In genomic region chr17:59121901-59122480, GRCh38 we compare ENCODE assay signal across 27 cellular contexts. TPM values are rescaled to one million over a fixed set of nuclear protein-coding genes. Genes with fewer than 3 reads are reported as not detected.
DNase-seq lines count a peak whose midpoint lies in the region; ATAC-seq, FAIRE-seq and TF ChIP-seq lines count a peak whose summit lies in the region.
"Had no signal": no experiment of that assay in that cellular context is flagged by ENCODE, and none has a peak within 500 bp of the region (broad histone marks: within the 10 kb centered on the region; RNA-seq: fewer than 3 reads in every experiment).

No MANE protein-coding gene starts in this region.

- H3K27me3 ChIP-seq in BLaER1 treated with 17β-estradiol and CSF1 and Interleukin-3, amounts not matched to agents 10 nM and 100 nM: no peaks in the 10 kb centered on the region
- H3K27me3 ChIP-seq in bronchial epithelial cell (ENCODE audit: control insufficient read depth, insufficient read depth, low read length): no peaks in the 10 kb centered on the region
- H3K27me3 ChIP-seq in mesenchymal stem cell (ENCODE audit: control insufficient read depth in 1 of 2, insufficient read depth in 1 of 2, low read length in 2 of 2): no peaks in the 10 kb centered on the region
- no peaks in the 10 kb centered on the region for H3K27me3 ChIP-seq in gastroesophageal sphincter
- H3K27me3 ChIP-seq: BE2C, esophagus muscularis mucosa, hepatocyte, left lung had no signal

- no peak overlapping the region for H3K18ac ChIP-seq in mesenchymal stem cell (ENCODE audit: low read depth in 1 of 2, low read length in 2 of 2)

- H4K20me1 ChIP-seq in BLaER1 treated with 17β-estradiol and CSF1 and Interleukin-3, amounts not matched to agents 10 nM and 100 nM: no peaks in the 10 kb centered on the region; a peak in 2 of 22 replicates

- H4K8ac ChIP-seq in mesenchymal stem cell (ENCODE audit: low read length): no peak overlapping the region

- no peak overlapping the region for H3K4me3 ChIP-seq in BLaER1 treated with 17β-estradiol and CSF1 and Interleukin-3, amounts not matched to agents 10 nM and 100 nM
- H3K4me3 ChIP-seq in bronchial epithelial cell (ENCODE audit: low read depth, low read length) (no peak overlapping the region), mesenchymal stem cell (ENCODE audit: insufficient read depth in 1 of 2, low read depth in 1 of 2, low read length in 2 of 2) (no peak overlapping the region), gastroesophageal sphincter (no peak overlapping the region)
- H3K4me3 ChIP-seq: esophagus muscularis mucosa, hepatocyte, left lung had no signal

- H2BK15ac ChIP-seq in mesenchymal stem cell (ENCODE audit: low read depth, poor library complexity, severe bottlenecking): no peak overlapping the region

- H2BK120ac ChIP-seq in mesenchymal stem cell (ENCODE audit: low read depth, low read length): no peak overlapping the region

- no peak overlapping the region for H4K91ac ChIP-seq in mesenchymal stem cell (ENCODE audit: low read length)

- H2BK12ac ChIP-seq in mesenchymal stem cell (ENCODE audit: low read length in 2 of 2): no peak overlapping the region

- H2AK5ac ChIP-seq in mesenchymal stem cell (ENCODE audit: low read length, severe bottlenecking): no peak overlapping the region

- TF ChIP-seq POLR2A in gastroesophageal sphincter (IDR thresholded peaks at IDR 0.05): no peak

- peaks cover 0 to 13% (median 10%) of the 10 kb centered on the region in 10 experiments; a peak in 14 of 20 replicates for H3K4me1 ChIP-seq in BLaER1 treated with 17β-estradiol and CSF1 and Interleukin-3, amounts not matched to agents 10 nM and 100 nM
- H3K4me1 ChIP-seq in mesenchymal stem cell (ENCODE audit: control insufficient read depth, insufficient read depth, low read depth, low read length): peaks cover 3% of the 10 kb centered on the region
- H3K4me1 ChIP-seq in gastroesophageal sphincter: no peaks in the 10 kb centered on the region
- H3K4me1 ChIP-seq: BE2C, Caco-2, esophagus muscularis mucosa, left lung had no signal

- no peak for ATAC-seq in gastroesophageal sphincter
- no peak for ATAC-seq in HG02678 (IDR thresholded peaks at IDR 0.05; ENCODE audit: unreplicated experiment)
- ATAC-seq: left lung; naive thymus-derived CD4-positive, alpha-beta T cell had no signal

- H3K36me3 ChIP-seq in BLaER1 treated with 17β-estradiol and CSF1 and Interleukin-3, amounts not matched to agents 10 nM and 100 nM: peaks cover 20 to 97% (median 78%) of the 10 kb centered on the region in 11 experiments; a peak in 21 of 22 replicates
- peaks cover 1% of the 10 kb centered on the region for H3K36me3 ChIP-seq in bronchial epithelial cell (ENCODE audit: control insufficient read depth, insufficient read depth, low read length)
- H3K36me3 ChIP-seq in mesenchymal stem cell (ENCODE audit: control insufficient read depth in 1 of 2, insufficient read depth in 2 of 2, low read depth in 1 of 2, low read length in 2 of 2): peaks cover 2 to 15% of the 10 kb centered on the region in 2 experiments
- peaks cover 0 to 37% of the 10 kb centered on the region in 2 donors for H3K36me3 ChIP-seq in gastroesophageal sphincter

- no peak overlapping the region for H3K9ac ChIP-seq in BLaER1 treated with 17β-estradiol and CSF1 and Interleukin-3, amounts not matched to agents 10 nM and 100 nM
- H3K9ac ChIP-seq in mesenchymal stem cell (ENCODE audit: low read length): no peak overlapping the region

- H3K4me2 ChIP-seq in BLaER1 treated with 17β-estradiol and CSF1 and Interleukin-3, amounts not matched to agents 10 nM and 100 nM: peak overlapping the region in 8 of 11 experiments; percentile 5 to 47 (median 28); a peak in 13 of 22 replicates
- H3K4me2 ChIP-seq in mesenchymal stem cell (ENCODE audit: low read length, poor library complexity, severe bottlenecking): peak overlapping the region; percentile 11
- H3K4me2 ChIP-seq: hepatocyte had no signal

- no peak overlapping the region for H2AFZ ChIP-seq in mesenchymal stem cell (ENCODE audit: low read depth, low read length)
- H2AFZ ChIP-seq: hepatocyte had no signal

- WGBS in mesenchymal stem cell: 100% methylated on average over 7 of the region's 9 CpGs
- WGBS in gastroesophageal sphincter (ENCODE audit: low coverage in 1 of 2), 2 donors: 96 to 99% methylated on average over 6 to 9 of the region's 9 CpGs

- no peak overlapping the region for H3K23ac ChIP-seq in mesenchymal stem cell (ENCODE audit: low read length in 2 of 2)

- TF ChIP-seq CTCF in bronchial epithelial cell (IDR thresholded peaks at IDR 0.05; ENCODE audit: insufficient read depth, low read length, severe bottlenecking): no peak
- no peak for TF ChIP-seq CTCF in gastroesophageal sphincter (IDR thresholded peaks at IDR 0.05)

- no peak for FAIRE-seq in bronchial epithelial cell (lab: Jason Lieb, UNC)
- FAIRE-seq: colon had no signal

- H3K9me3 ChIP-seq in BLaER1 treated with 17β-estradiol and CSF1 and Interleukin-3, amounts not matched to agents 10 nM and 100 nM (replicated peaks in 1 of 11): no peaks in the 10 kb centered on the region
- H3K9me3 ChIP-seq in mesenchymal stem cell (ENCODE audit: control insufficient read depth, low read length): no peaks in the 10 kb centered on the region
- no peaks in the 10 kb centered on the region for H3K9me3 ChIP-seq in gastroesophageal sphincter
- H3K9me3 ChIP-seq: BE2C, Caco-2, esophagus muscularis mucosa, left lung had no signal

- peak overlapping the region in 4 of 11 experiments; percentile 18 to 34 (median 24); a peak in 2 of 22 replicates for H3K27ac ChIP-seq in BLaER1 treated with 17β-estradiol and CSF1 and Interleukin-3, amounts not matched to agents 10 nM and 100 nM
- H3K27ac ChIP-seq in mesenchymal stem cell (ENCODE audit: low read length, poor library complexity, severe bottlenecking) (peak overlapping the region; percentile 7), gastroesophageal sphincter (no peak overlapping the region)
- H3K27ac ChIP-seq: esophagus muscularis mucosa, hepatocyte, left lung had no signal

- peaks cover 6% of the 10 kb centered on the region for H3K79me1 ChIP-seq in mesenchymal stem cell (replicated peaks; ENCODE audit: low read length, poor library complexity, severe bottlenecking)

- H3K4ac ChIP-seq in mesenchymal stem cell (ENCODE audit: low read depth in 1 of 2, low read length in 2 of 2): no peak overlapping the region

- H2BK5ac ChIP-seq in mesenchymal stem cell (ENCODE audit: low read depth, low read length, poor library complexity, severe bottlenecking): no peak overlapping the region

- no peak for TF ChIP-seq EP300 in gastroesophageal sphincter (IDR thresholded peaks at IDR 0.05)

- H3K14ac ChIP-seq in mesenchymal stem cell (ENCODE audit: low read length in 2 of 2): no peak overlapping the region

- peak; percentile 75 for DNase-seq in M059J (ENCODE audit: low read depth)
- peak; percentile 68 for DNase-seq in bronchial epithelial cell (ENCODE audit: low read depth)
- no peak for DNase-seq in mesenchymal stem cell
- no peak for DNase-seq in NCI-H748 (lab: John Stamatoyannopoulos, UW; ENCODE audit: unreplicated experiment)
- DNase-seq in DMS79 (lab: John Stamatoyannopoulos, UW): no peak
- DNase-seq: activated CD4-positive, alpha-beta T cell treated with anti-CD3 and anti-CD28 coated beads, Interleukin-2, amount 50 U/mL, for 48 hours; activated CD4-positive, CD25-positive, alpha-beta regulatory T cell; activated naive CD4-positive, alpha-beta T cell treated with anti-CD3 and anti-CD28 coated beads for 36 hours; BE2C; Caco-2; DMS79 treated with DMSO at 0.1 percent for 48 hours; effector CD8-positive, alpha-beta T cell; foreskin melanocyte; Karpas-422; left lung; naive thymus-derived CD4-positive, alpha-beta T cell; NCI-H1092; NCI-H187; NCI-H526 treated with DMSO at 0.1 percent for 48 hours; nucleus accumbens; T-helper 1 cell had no signal

RNA-seq across cellular contexts. Expression of gene TRIM37, which starts 15.3 kb away (rescaled TPM):
- 17.0 and 35.7 TPM in 2 replicates for total RNA-seq in M059J (2014; rRNA removed; shearing (Covaris generic))
- 29.0 and 29.4 TPM in 2 replicates for total RNA-seq in bronchial epithelial cell
- polyA plus RNA-seq in mesenchymal stem cell (2013, experiment 1 of 2): 19.3 TPM
- polyA plus RNA-seq in mesenchymal stem cell (2013, experiment 2 of 2): 19.8 TPM
- total RNA-seq in gastroesophageal sphincter: 10 to 100 TPM; 27.6 to 30.7 (median 28.6) TPM

RNA-seq across cellular contexts. Expression of gene SKA2, which starts 33.0 kb away (rescaled TPM):
- 131 and 134 TPM in 2 replicates for total RNA-seq in M059J (2014; rRNA removed; shearing (Covaris generic))
- total RNA-seq in bronchial epithelial cell (22.1 and 34.2 TPM in 2 replicates), gastroesophageal sphincter (10 to 100 TPM; 40.8 to 73.0 (median 47.3) TPM)
- polyA plus RNA-seq in mesenchymal stem cell (2013, experiment 1 of 2): 112 TPM
- 114 TPM for polyA plus RNA-seq in mesenchymal stem cell (2013, experiment 2 of 2)

RNA-seq across cellular contexts. Expression of gene PRR11, which starts 33.6 kb away (rescaled TPM):
- total RNA-seq in M059J (2014; rRNA removed; shearing (Covaris generic)): 18.7 and 28.1 TPM in 2 replicates
- total RNA-seq in bronchial epithelial cell (1.3 and 3.4 TPM in 2 replicates), gastroesophageal sphincter (1 to 10 TPM in 3 of 4 donors, not detected in 1; 1.5 to 3.3 (median 1.7) TPM)
- 14.2 TPM for polyA plus RNA-seq in mesenchymal stem cell (2013, experiment 1 of 2)
- 21.3 TPM for polyA plus RNA-seq in mesenchymal stem cell (2013, experiment 2 of 2)

Comparison
In these comparisons a context has a peak if more than half of its experiments do, and no peak if none do; other contexts are left out.
1. DNase-seq: peak in M059J (single experiment) and bronchial epithelial cell (single experiment); none in mesenchymal stem cell (single experiment), NCI-H748 (single experiment) and DMS79 (single experiment).